19 cellular contexts compared by ENCODE assay signal in the genomic region with DNA sequence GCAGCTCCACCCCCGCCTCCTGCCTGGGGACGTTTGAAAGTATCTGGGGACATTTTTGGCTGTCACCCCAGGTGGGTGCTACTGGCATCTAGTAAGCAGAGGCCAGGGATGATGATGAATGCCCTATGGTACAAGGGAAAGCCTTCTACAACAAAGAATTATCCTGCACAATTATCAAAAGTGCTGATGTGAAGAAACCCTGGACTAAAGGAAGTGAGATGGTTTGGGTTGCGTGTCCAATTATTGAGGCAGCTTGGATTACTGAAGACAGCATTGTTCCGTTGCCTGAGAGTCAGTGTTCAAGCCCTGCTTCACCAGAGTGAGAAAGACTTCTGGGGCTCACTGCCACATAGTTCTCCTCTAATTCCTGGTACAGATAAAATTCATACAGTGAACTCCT.
DNase-seq lines count a peak whose midpoint lies in the region; ATAC-seq, FAIRE-seq and TF ChIP-seq lines count a peak whose summit lies in the region.
"Had no signal": no experiment of that assay in that cellular context is flagged by ENCODE, and none has a peak within 500 bp of the region (broad histone marks: within the 10 kb centered on the region; RNA-seq: fewer than 3 reads in every experiment).

No MANE protein-coding gene starts in this region.

- in situ Hi-C loops in HepG2 (cut with HindIII; ENCODE audit: extremely low pct_ligation_motif_present, low pct_unique_long_range_greater_than_20kb) (no loop called here), transverse colon (cut with MboI; ENCODE audit: low pct_ligation_motif_present in 1 of 4, low pct_unique_long_range_greater_than_20kb in 1 of 4, low sequenced_read_pairs in 3 of 4) (no loop called here)

- no peak overlapping the region for H3K4me2 ChIP-seq in HepG2 (ENCODE audit: low read depth, low read length)
- H3K4me2 ChIP-seq: BLaER1 had no signal

- H3K27me3 ChIP-seq in HepG2 (ENCODE audit: control insufficient read depth in 1 of 2, insufficient read depth in 2 of 2, low read length in 2 of 2) (no peaks in the 10 kb centered on the region), right lobe of liver (no peaks in the 10 kb centered on the region), colonic mucosa (no peaks in the 10 kb centered on the region), transverse colon (no peaks in the 10 kb centered on the region)
- H3K27me3 ChIP-seq: BLaER1 had no signal

- H3K9me3 ChIP-seq in HepG2 (ENCODE audit: low read length) (no peaks in the 10 kb centered on the region), right lobe of liver (no peaks in the 10 kb centered on the region), colonic mucosa (no peaks in the 10 kb centered on the region), transverse colon (no peaks in the 10 kb centered on the region)
- H3K9me3 ChIP-seq: BLaER1, HAP-1 had no signal

- H3K4me1 ChIP-seq in HepG2 (ENCODE audit: insufficient read depth, low read length) (no peaks in the 10 kb centered on the region), right lobe of liver (no peaks in the 10 kb centered on the region), colonic mucosa (no peaks in the 10 kb centered on the region), transverse colon (peaks cover 5 to 33% (median 10%) of the 10 kb centered on the region in 4 donors)
- H3K4me1 ChIP-seq: HAP-1 had no signal

- no peak overlapping the region for H3K27ac ChIP-seq in HepG2 (ENCODE audit: extremely low read length, insufficient read depth, low read length)
- H3K27ac ChIP-seq in right lobe of liver: no peak overlapping the region
- peak overlapping the region; percentile 44 for H3K27ac ChIP-seq in colonic mucosa
- H3K27ac ChIP-seq in transverse colon: peak overlapping the region in 3 of 4 donors; percentile 0 to 41 (median 32)
- H3K27ac ChIP-seq: 22Rv1, BLaER1, HL-60 had no signal

- H4K20me1 ChIP-seq in HepG2 (ENCODE audit: insufficient read depth, low read length): no peaks in the 10 kb centered on the region
- H4K20me1 ChIP-seq: BLaER1 had no signal

- no peak overlapping the region for H3K4me3 ChIP-seq in HepG2 (replicated peaks in 1 of 3; ENCODE audit: insufficient read depth in 1 of 3, low read depth in 2 of 3, low read length in 3 of 3)
- H3K4me3 ChIP-seq in right lobe of liver: no peak overlapping the region
- H3K4me3 ChIP-seq in colonic mucosa: no peak overlapping the region
- no peak overlapping the region for H3K4me3 ChIP-seq in transverse colon
- H3K4me3 ChIP-seq: BLaER1, GM12878, HAP-1, K562 had no signal

- TF ChIP-seq POLR2A in HepG2 (IDR thresholded peaks at IDR 0.05; ENCODE audit: insufficient read depth in 1 of 2, low read depth in 2 of 2, low read length in 2 of 2) (no peak), right lobe of liver (IDR thresholded peaks at IDR 0.05) (no peak), transverse colon (IDR thresholded peaks at IDR 0.05) (no peak)

- no TSS peak for BruUV-seq in HepG2 (replicated peaks; lab: Mats Ljungman, UMichigan)

- CTCF ChIA-PET in HepG2 (lab: Yijun Ruan, JAX; ENCODE audit: low intra/inter-chr PET ratio, low total read pairs): no interaction called here

- intact Hi-C loops in HepG2 (cut with micrococcal nuclease; ENCODE audit: unreplicated experiment): no loop called here
- intact Hi-C loops in right lobe of liver (cut with DNase I): no loop called here
- intact Hi-C loops in colonic mucosa (cut with DNase I): no loop called here
- intact Hi-C loops in transverse colon (cut with DNase I; ENCODE audit: low total_unique reads): no loop called here
- intact Hi-C loops in left ventricle myocardium superior (cut with micrococcal nuclease): no loop called here

- no peak for FAIRE-seq in HepG2 (lab: Jason Lieb, UNC)
- FAIRE-seq: GM12878, GM19239, K562 had no signal

- H3K27me3 Mint-ChIP-seq in natural killer cell treated with Interleukin-12 subunit alpha and Interleukin-12 subunit beta and Interleukin-15 and Interleukin-18, amount 100 ng/mL, for 72 hours: peaks cover 8 to 11% of the 10 kb centered on the region in 2 donors

- no peak overlapping the region for H3K4me3 Mint-ChIP-seq in natural killer cell treated with Interleukin-12 subunit alpha and Interleukin-12 subunit beta and Interleukin-15 and Interleukin-18, amount 100 ng/mL, for 72 hours
- H3K4me3 Mint-ChIP-seq: CD14-positive monocyte; CD4-positive, alpha-beta memory T cell had no signal

- no peaks in the 10 kb centered on the region for H3K36me3 ChIP-seq in HepG2 (replicated peaks in 1 of 2; ENCODE audit: control insufficient read depth in 1 of 2, insufficient read depth in 2 of 2, low read length in 2 of 2)
- no peaks in the 10 kb centered on the region for H3K36me3 ChIP-seq in right lobe of liver
- no peaks in the 10 kb centered on the region for H3K36me3 ChIP-seq in colonic mucosa
- H3K36me3 ChIP-seq in transverse colon: no peaks in the 10 kb centered on the region
- H3K36me3 ChIP-seq: BLaER1, HAP-1 had no signal

- TF ChIP-seq RAD21 in HepG2 (CRISPR knock-in tag; IDR thresholded peaks at IDR 0.05): no peak

- POLR2A ChIA-PET in HepG2 (lab: Yijun Ruan, JAX): no interaction called here

- TF ChIP-seq EP300 in HepG2 (IDR thresholded peaks at IDR 0.05; ENCODE audit: low read depth in 2 of 2, low read length in 2 of 2) (no peak), HepG2 (CRISPR knock-in tag; IDR thresholded peaks at IDR 0.05; ENCODE audit: borderline replicate concordance) (no peak), transverse colon (IDR thresholded peaks at IDR 0.05; ENCODE audit: low read depth) (no peak)

- H2AFZ ChIP-seq in HepG2 (ENCODE audit: low read length): no peak overlapping the region

- no peaks in the 10 kb centered on the region for H3K9me3 Mint-ChIP-seq in natural killer cell treated with Interleukin-12 subunit alpha and Interleukin-12 subunit beta and Interleukin-15 and Interleukin-18, amount 100 ng/mL, for 72 hours
- H3K9me3 Mint-ChIP-seq: CD4-positive, alpha-beta memory T cell had no signal

- ATAC-seq in HepG2: no peak
- no peak for ATAC-seq in right lobe of liver
- ATAC-seq in natural killer cell treated with Interleukin-12 subunit alpha and Interleukin-12 subunit beta and Interleukin-15 and Interleukin-18, amount 100 ng/mL, for 72 hours: no peak
- no peak for ATAC-seq in left ventricle myocardium superior
- ATAC-seq: GM12878, K562 had no signal

- H3K9ac ChIP-seq in HepG2 (ENCODE audit: insufficient read depth, low read depth, low read length) (no peak overlapping the region), colonic mucosa (ENCODE audit: low read depth in 2 of 2, low read length in 2 of 2) (no peak overlapping the region)
- H3K9ac ChIP-seq: BLaER1 had no signal

- no peaks in the 10 kb centered on the region for H3K79me2 ChIP-seq in HepG2 (ENCODE audit: insufficient read depth, low read length)

- TF ChIP-seq CTCF in HepG2 (CRISPR knock-in tag; IDR thresholded peaks at IDR 0.05) (no peak), right lobe of liver (IDR thresholded peaks at IDR 0.05) (no peak), colonic mucosa (IDR thresholded peaks at IDR 0.05) (no peak), transverse colon (IDR thresholded peaks at IDR 0.05) (no peak)

- no peaks in the 10 kb centered on the region for H3K36me3 Mint-ChIP-seq in natural killer cell treated with Interleukin-12 subunit alpha and Interleukin-12 subunit beta and Interleukin-15 and Interleukin-18, amount 100 ng/mL, for 72 hours
- H3K36me3 Mint-ChIP-seq: CD14-positive monocyte; CD4-positive, alpha-beta memory T cell had no signal

- DNase-seq in HepG2 (ENCODE audit: low spot score) (no peak), right lobe of liver (no peak), colonic mucosa (no peak), transverse colon (no peak), DMS153 treated with DMSO at 0.1 percent for 48 hours (lab: John Stamatoyannopoulos, UW; ENCODE audit: unreplicated experiment) (no peak), left ventricle myocardium superior (no peak)
- no peak for DNase-seq in natural killer cell treated with Interleukin-12 subunit alpha and Interleukin-12 subunit beta and Interleukin-15 and Interleukin-18, amount 100 ng/mL, for 72 hours (ENCODE audit: low spot score)
- DNase-seq: CD4-positive, alpha-beta memory T cell; DND-41; EL; IMR-90 had no signal

- H3K4me1 Mint-ChIP-seq in natural killer cell treated with Interleukin-12 subunit alpha and Interleukin-12 subunit beta and Interleukin-15 and Interleukin-18, amount 100 ng/mL, for 72 hours (ENCODE audit: low read depth in 2 of 2): no peaks in the 10 kb centered on the region
- H3K4me1 Mint-ChIP-seq: CD14-positive monocyte had no signal

- WGBS in HepG2 (ENCODE audit: low lambda C conversion rate): 13% methylated on average over 4 of the region's 4 CpGs
- 20% methylated on average over 2 of the region's 4 CpGs for WGBS in right lobe of liver (ENCODE audit: insufficient coverage, low coverage, low lambda C conversion rate, missing lambda C conversion rate)
- WGBS in transverse colon (ENCODE audit: low coverage in 1 of 2), 2 donors: 54% methylated on average over 4 of the region's 4 CpGs; no CpG with 5 or more reads in 1 of the 2 donors

- H3K27ac Mint-ChIP-seq in natural killer cell treated with Interleukin-12 subunit alpha and Interleukin-12 subunit beta and Interleukin-15 and Interleukin-18, amount 100 ng/mL, for 72 hours: no peak overlapping the region
- H3K27ac Mint-ChIP-seq: CD4-positive, alpha-beta memory T cell had no signal

TF ChIP-seq in HepG2, 621 proteins besides CTCF, POLR2A, EP300 and RAD21:
- TF ChIP-seq MAFK (conservative IDR thresholded peaks at IDR 0.05 in 1 of 2, IDR thresholded peaks at IDR 0.05 in 1 of 2; ENCODE audit: low read length in 2 of 2): peak; percentile 54 to 62; a peak in 3 of 4 replicates
- TF ChIP-seq, protein P1, sequence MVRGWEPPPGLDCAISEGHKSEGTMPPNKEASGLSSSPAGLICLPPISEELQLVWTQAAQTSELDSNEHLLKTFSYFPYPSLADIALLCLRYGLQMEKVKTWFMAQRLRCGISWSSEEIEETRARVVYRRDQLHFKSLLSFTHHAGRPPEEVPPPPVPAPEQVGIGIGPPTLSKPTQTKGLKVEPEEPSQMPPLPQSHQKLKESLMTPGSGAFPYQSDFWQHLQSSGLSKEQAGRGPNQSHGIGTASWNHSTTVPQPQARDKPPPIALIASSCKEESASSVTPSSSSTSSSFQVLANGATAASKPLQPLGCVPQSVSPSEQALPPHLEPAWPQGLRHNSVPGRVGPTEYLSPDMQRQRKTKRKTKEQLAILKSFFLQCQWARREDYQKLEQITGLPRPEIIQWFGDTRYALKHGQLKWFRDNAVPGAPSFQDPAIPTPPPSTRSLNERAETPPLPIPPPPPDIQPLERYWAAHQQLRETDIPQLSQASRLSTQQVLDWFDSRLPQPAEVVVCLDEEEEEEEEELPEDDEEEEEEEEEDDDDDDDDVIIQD (CRISPR knock-in tag; IDR thresholded peaks at IDR 0.05; ENCODE audit: low read depth): no peak
- no peak for TF ChIP-seq ISL2 (CRISPR knock-in tag; IDR thresholded peaks at IDR 0.05)
- peak; percentile 28; the same call in 1 of the 2 replicates for TF ChIP-seq MAFF (IDR thresholded peaks at IDR 0.05; ENCODE audit: low read depth, low read length)

Comparison
In these comparisons a context has a peak if more than half of its experiments do, and no peak if none do; other contexts are left out.
1. H3K27ac ChIP-seq: peak in colonic mucosa (single experiment) and transverse colon (3 of 4); none in HepG2 (single experiment) and right lobe of liver (0 of 3).